ENCODE assay signal across 1 cellular context in the genomic region with DNA sequence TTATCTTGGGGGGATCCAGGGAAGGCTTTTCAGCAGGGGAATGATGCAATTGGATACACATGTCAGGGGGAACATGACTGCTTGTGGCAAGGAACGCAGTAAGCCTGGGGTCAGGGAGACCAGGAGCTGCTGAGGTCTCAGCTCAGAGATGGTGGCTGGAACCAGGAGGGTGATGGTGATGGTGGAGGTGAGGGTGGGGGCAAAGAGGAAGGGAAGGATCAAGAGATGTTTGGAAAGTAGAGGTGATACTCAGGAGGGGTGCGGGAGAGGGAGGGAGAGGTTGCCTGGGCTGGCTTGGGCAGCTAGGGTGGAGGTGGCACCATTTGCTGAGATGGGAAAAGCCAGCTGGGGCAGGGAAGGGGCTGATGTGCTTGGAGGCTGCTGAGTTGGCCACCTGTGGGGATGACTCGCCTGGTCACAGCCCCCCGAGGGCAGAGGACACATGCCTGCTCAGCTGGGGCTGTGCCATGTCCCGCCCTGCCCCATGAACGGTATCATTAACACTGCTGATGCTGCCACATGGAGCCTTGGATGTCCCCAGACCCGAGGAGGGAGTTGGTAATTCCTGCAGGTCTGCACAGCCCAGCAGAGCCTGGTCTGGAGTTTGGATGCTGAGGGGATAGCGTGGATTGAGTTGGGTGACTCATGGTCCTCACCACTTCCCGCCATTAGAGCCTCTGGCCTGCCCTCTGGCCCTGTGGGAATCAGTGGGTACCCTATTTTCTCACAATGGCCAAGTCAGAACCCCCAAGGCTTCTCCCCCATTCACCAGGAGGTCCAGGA.
TF ChIP-seq lines count a peak whose summit lies in the region.

No MANE protein-coding gene starts in this region.

TF ChIP-seq in GM12891, 5 proteins besides CTCF, POLR2A, EP300 and RAD21:
- no peak for TF ChIP-seq TAF1 (IDR thresholded peaks at IDR 0.05; ENCODE audit: low read depth, low read length)
- TF ChIP-seq POLR2AphosphoS5 (IDR thresholded peaks at IDR 0.05; ENCODE audit: low read depth, low read length): no peak
- no peak for TF ChIP-seq SPI1 (IDR thresholded peaks at IDR 0.05; ENCODE audit: low read depth, low read length)
- no peak for TF ChIP-seq PAX5 (IDR thresholded peaks at IDR 0.05; ENCODE audit: insufficient read depth, low read length, severe bottlenecking)
- TF ChIP-seq POU2F2 (IDR thresholded peaks at IDR 0.05; ENCODE audit: low read depth, low read length): no peak
